ENCODE assay signal across 23 cellular contexts in genomic region chr1:213820362-213821149, GRCh38.
DNase-seq lines count a peak whose midpoint lies in the region; ATAC-seq and TF ChIP-seq lines count a peak whose summit lies in the region.
"Had no signal": no experiment of that assay in that cellular context is flagged by ENCODE, and none has a peak within 500 bp of the region (broad histone marks: within the 10 kb centered on the region; RNA-seq: fewer than 3 reads in every experiment).

No MANE protein-coding gene starts in this region.

- no peaks in the 10 kb centered on the region for H3K36me3 Mint-ChIP-seq in effector memory CD8-positive, alpha-beta T cell (ENCODE audit: insufficient read depth)
- H3K36me3 Mint-ChIP-seq: mesothelial cell of epicardium; natural killer cell treated with Interleukin-12 subunit alpha and Interleukin-12 subunit beta and Interleukin-15 and Interleukin-18, amount 100 ng/mL, for 72 hours had no signal

- no peaks in the 10 kb centered on the region for H3K36me3 ChIP-seq in HEK293 (ENCODE audit: control insufficient read depth in 2 of 2, insufficient read depth in 1 of 2, low read length in 2 of 2)
- H3K36me3 ChIP-seq in left lung = no peaks in the 10 kb centered on the region
- H3K36me3 ChIP-seq: gastrocnemius medialis, HAP-1 had no signal

- no peaks in the 10 kb centered on the region for H3K27me3 ChIP-seq in left lung
- H3K27me3 ChIP-seq: gastrocnemius medialis had no signal

- intact Hi-C loops in left lung (cut with DNase I) = no loop called here

- H3K9me3 ChIP-seq in HEK293 (ENCODE audit: control insufficient read depth, insufficient read depth, low read depth, low read length) (no peaks in the 10 kb centered on the region), left lung (no peaks in the 10 kb centered on the region)
- H3K9me3 ChIP-seq: gastrocnemius medialis, HAP-1 had no signal

- H3K4me3 ChIP-seq in HEK293 (ENCODE audit: low read depth, low read length) (no peak overlapping the region), left lung (no peak overlapping the region)
- H3K4me3 ChIP-seq: gastrocnemius medialis, HAP-1 had no signal

- TF ChIP-seq CTCF in HEK293 (tag by site-specific recombination; IDR thresholded peaks at IDR 0.05) = no peak
- no peak for TF ChIP-seq CTCF in left lung (IDR thresholded peaks at IDR 0.05)

- no peak overlapping the region for H3K4me3 Mint-ChIP-seq in effector memory CD8-positive, alpha-beta T cell
- H3K4me3 Mint-ChIP-seq: mesothelial cell of epicardium; natural killer cell treated with Interleukin-12 subunit alpha and Interleukin-12 subunit beta and Interleukin-15 and Interleukin-18, amount 100 ng/mL, for 72 hours; stimulated activated naive CD8-positive, alpha-beta T cell treated with anti-CD3 and anti-CD28 coated beads, Interleukin-15, Interleukin-2, amounts not matched to agents 100 ng/mL and 50 ng/mL, for 24 hours had no signal

- no peaks in the 10 kb centered on the region for H3K27me3 Mint-ChIP-seq in effector memory CD8-positive, alpha-beta T cell
- H3K27me3 Mint-ChIP-seq: natural killer cell treated with Interleukin-12 subunit alpha and Interleukin-12 subunit beta and Interleukin-15 and Interleukin-18, amount 100 ng/mL, for 72 hours; stimulated activated naive CD8-positive, alpha-beta T cell treated with anti-CD3 and anti-CD28 coated beads, Interleukin-15, Interleukin-2, amounts not matched to agents 100 ng/mL and 50 ng/mL, for 24 hours had no signal

- H3K4me1 Mint-ChIP-seq in effector memory CD8-positive, alpha-beta T cell (ENCODE audit: low read depth in 2 of 2) = no peaks in the 10 kb centered on the region
- H3K4me1 Mint-ChIP-seq: mesothelial cell of epicardium had no signal

- no peaks in the 10 kb centered on the region for H3K9me3 Mint-ChIP-seq in effector memory CD8-positive, alpha-beta T cell
- H3K9me3 Mint-ChIP-seq: mesothelial cell of epicardium; natural killer cell treated with Interleukin-12 subunit alpha and Interleukin-12 subunit beta and Interleukin-15 and Interleukin-18, amount 100 ng/mL, for 72 hours; stimulated activated naive CD8-positive, alpha-beta T cell treated with anti-CD3 and anti-CD28 coated beads, Interleukin-15, Interleukin-2, amounts not matched to agents 100 ng/mL and 50 ng/mL, for 24 hours had no signal

- H3K27ac ChIP-seq in HEK293 (ENCODE audit: extremely low read depth, low read depth, low read length) (no peak overlapping the region), left lung (no peak overlapping the region)
- H3K27ac ChIP-seq: 22Rv1, gastrocnemius medialis, parathyroid adenoma had no signal

- CTCF ChIA-PET in HEK293 (lab: Yijun Ruan, JAX) = no interaction called here

- ATAC-seq in left lung (peak; percentile 79), GM21360 (IDR thresholded peaks at IDR 0.05; ENCODE audit: unreplicated experiment) (no peak), HG03571 (IDR thresholded peaks at IDR 0.05; ENCODE audit: unreplicated experiment) (no peak)
- no peak for ATAC-seq in effector memory CD8-positive, alpha-beta T cell (replicated peaks)
- ATAC-seq: gastrocnemius medialis; natural killer cell treated with Interleukin-12 subunit alpha and Interleukin-12 subunit beta and Interleukin-15 and Interleukin-18, amount 100 ng/mL, for 72 hours had no signal

- no peak overlapping the region for H3K27ac Mint-ChIP-seq in effector memory CD8-positive, alpha-beta T cell
- H3K27ac Mint-ChIP-seq: mesothelial cell of epicardium; natural killer cell treated with Interleukin-12 subunit alpha and Interleukin-12 subunit beta and Interleukin-15 and Interleukin-18, amount 100 ng/mL, for 72 hours; stimulated activated naive CD8-positive, alpha-beta T cell treated with anti-CD3 and anti-CD28 coated beads, Interleukin-15, Interleukin-2, amounts not matched to agents 100 ng/mL and 50 ng/mL, for 24 hours had no signal

- DNase-seq in DMS 273 (lab: John Stamatoyannopoulos, UW; ENCODE audit: unreplicated experiment) = peak; percentile 31
- no peak for DNase-seq in DMS 273 treated with DMSO at 0.1 percent for 48 hours (lab: John Stamatoyannopoulos, UW)
- peak; percentile 39 for DNase-seq in NCI-H510A (lab: John Stamatoyannopoulos, UW)
- no peak for DNase-seq in left lung
- DNase-seq in effector memory CD8-positive, alpha-beta T cell = no peak
- DNase-seq: activated CD4-positive, alpha-beta T cell treated with anti-CD3 and anti-CD28 coated beads, Interleukin-2, amount 50 U/mL, for 1 hour; activated CD8-positive, alpha-beta memory T cell treated with anti-CD3 and anti-CD28 coated beads, Interleukin-2, amount 50 U/mL, for 4 hours; activated effector memory CD4-positive, alpha-beta T cell treated with anti-CD3 and anti-CD28 coated beads, Interleukin-2, amount 50 U/mL, for 16 hours; AML-193; caudate nucleus; gastrocnemius medialis; kidney; stimulated activated CD4-positive, alpha-beta T cell treated with anti-CD3 and anti-CD28 coated beads, Interleukin-1b, Interleukin-23, amount 100 ng/mL, for 48 hours; trophoblast cell had no signal

- H3K4me1 ChIP-seq in HEK293 (ENCODE audit: control insufficient read depth, insufficient read depth, low read length) (no peaks in the 10 kb centered on the region), left lung (no peaks in the 10 kb centered on the region)
- H3K4me1 ChIP-seq: gastrocnemius medialis, HAP-1, parathyroid adenoma had no signal

- POLR2A ChIA-PET in HEK293 (lab: Yijun Ruan, JAX) = no interaction called here

TF ChIP-seq in HEK293, 187 proteins besides CTCF, POLR2A, EP300 and RAD21:
- TF ChIP-seq GLIS1 (tag by site-specific recombination; IDR thresholded peaks at IDR 0.05) = no peak
- TF ChIP-seq, protein P1, sequence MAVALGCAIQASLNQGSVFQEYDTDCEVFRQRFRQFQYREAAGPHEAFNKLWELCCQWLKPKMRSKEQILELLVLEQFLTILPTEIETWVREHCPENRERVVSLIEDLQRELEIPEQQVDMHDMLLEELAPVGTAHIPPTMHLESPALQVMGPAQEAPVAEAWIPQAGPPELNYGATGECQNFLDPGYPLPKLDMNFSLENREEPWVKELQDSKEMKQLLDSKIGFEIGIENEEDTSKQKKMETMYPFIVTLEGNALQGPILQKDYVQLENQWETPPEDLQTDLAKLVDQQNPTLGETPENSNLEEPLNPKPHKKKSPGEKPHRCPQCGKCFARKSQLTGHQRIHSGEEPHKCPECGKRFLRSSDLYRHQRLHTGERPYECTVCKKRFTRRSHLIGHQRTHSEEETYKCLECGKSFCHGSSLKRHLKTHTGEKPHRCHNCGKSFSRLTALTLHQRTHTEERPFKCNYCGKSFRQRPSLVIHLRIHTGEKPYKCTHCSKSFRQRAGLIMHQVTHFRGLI (tag by site-specific recombination; IDR thresholded peaks at IDR 0.05) = peak; percentile 67; the same call in 1 of the 2 replicates
- TF ChIP-seq, protein P2, sequence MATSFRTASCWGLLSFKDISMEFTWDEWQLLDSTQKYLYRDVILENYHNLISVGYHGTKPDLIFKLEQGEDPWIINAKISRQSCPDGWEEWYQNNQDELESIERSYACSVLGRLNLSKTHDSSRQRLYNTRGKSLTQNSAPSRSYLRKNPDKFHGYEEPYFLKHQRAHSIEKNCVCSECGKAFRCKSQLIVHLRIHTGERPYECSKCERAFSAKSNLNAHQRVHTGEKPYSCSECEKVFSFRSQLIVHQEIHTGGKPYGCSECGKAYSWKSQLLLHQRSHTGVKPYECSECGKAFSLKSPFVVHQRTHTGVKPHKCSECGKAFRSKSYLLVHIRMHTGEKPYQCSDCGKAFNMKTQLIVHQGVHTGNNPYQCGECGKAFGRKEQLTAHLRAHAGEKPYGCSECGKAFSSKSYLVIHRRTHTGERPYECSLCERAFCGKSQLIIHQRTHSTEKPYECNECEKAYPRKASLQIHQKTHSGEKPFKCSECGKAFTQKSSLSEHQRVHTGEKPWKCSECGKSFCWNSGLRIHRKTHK (tag by site-specific recombination; IDR thresholded peaks at IDR 0.05) = no peak
- TF ChIP-seq, protein P3, sequence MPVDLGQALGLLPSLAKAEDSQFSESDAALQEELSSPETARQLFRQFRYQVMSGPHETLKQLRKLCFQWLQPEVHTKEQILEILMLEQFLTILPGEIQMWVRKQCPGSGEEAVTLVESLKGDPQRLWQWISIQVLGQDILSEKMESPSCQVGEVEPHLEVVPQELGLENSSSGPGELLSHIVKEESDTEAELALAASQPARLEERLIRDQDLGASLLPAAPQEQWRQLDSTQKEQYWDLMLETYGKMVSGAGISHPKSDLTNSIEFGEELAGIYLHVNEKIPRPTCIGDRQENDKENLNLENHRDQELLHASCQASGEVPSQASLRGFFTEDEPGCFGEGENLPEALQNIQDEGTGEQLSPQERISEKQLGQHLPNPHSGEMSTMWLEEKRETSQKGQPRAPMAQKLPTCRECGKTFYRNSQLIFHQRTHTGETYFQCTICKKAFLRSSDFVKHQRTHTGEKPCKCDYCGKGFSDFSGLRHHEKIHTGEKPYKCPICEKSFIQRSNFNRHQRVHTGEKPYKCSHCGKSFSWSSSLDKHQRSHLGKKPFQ (tag by site-specific recombination; IDR thresholded peaks at IDR 0.05) = peak; percentile 60

Comparison
In these comparisons a context has a peak if more than half of its experiments do, and no peak if none do; other contexts are left out.
1. DNase-seq: peak in DMS 273 (single experiment) and NCI-H510A (single experiment); none in DMS 273 treated with DMSO at 0.1 percent for 48 hours (single experiment), left lung (0 of 2) and effector memory CD8-positive, alpha-beta T cell (0 of 3).